13 cellular contexts compared by ENCODE assay signal in the genomic region with DNA sequence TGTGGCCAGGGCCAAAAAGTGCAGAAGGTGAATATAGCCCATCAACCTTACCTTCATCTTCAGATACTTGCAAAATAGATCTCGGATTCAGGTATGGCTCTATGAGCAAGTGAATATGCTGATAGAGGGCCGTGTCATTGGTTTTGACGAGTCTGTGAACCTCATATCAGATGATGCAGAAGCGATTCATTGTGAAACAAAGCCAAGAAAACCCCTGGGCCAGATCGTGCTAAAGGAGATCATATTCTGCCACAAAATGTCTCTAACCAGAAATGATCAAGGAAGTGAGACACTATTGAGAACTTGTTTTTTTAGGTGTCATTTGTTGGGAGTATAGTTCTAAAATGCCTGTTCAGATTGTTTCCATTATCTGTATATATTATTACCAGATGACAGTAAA. TPM values are rescaled to one million over a fixed set of nuclear protein-coding genes. Genes with fewer than 3 reads are reported as not detected.
A peak's percentile ranks its signal among the peaks of the same experiment; 100 is the strongest.
DNase-seq lines count a peak whose midpoint lies in the region; ATAC-seq and TF ChIP-seq lines count a peak whose summit lies in the region.
"Had no signal": no experiment of that assay in that cellular context is flagged by ENCODE, and none has a peak within 500 bp of the region (broad histone marks: within the 10 kb centered on the region; RNA-seq: fewer than 3 reads in every experiment).

No MANE protein-coding gene starts in this region.

- in situ Hi-C loops in gastrocnemius medialis (cut with MboI; ENCODE audit: low sequenced_read_pairs in 4 of 4): no loop called here

- no peaks in the 10 kb centered on the region for H3K36me3 ChIP-seq in gastrocnemius medialis
- H3K36me3 ChIP-seq: BE2C had no signal

- no peak for TF ChIP-seq CTCF in gastrocnemius medialis (IDR thresholded peaks at IDR 0.05 in 4 of 5, conservative IDR thresholded peaks at IDR 0.05 in 1 of 5)

- peak; percentile 90 for ATAC-seq in HG02571 (IDR thresholded peaks at IDR 0.05; ENCODE audit: unreplicated experiment)
- peak; percentile 86 for ATAC-seq in HG03457 (IDR thresholded peaks at IDR 0.05; ENCODE audit: unreplicated experiment)
- ATAC-seq in stimulated activated naive CD8-positive, alpha-beta T cell treated with anti-CD3 and anti-CD28 coated beads, Interleukin-15, Interleukin-2, amounts not matched to agents 100 U/mL and 50 U/mL, for 24 hours: peak; percentile 84
- no peak for ATAC-seq in gastrocnemius medialis

- no peak overlapping the region for H3K27ac ChIP-seq in gastrocnemius medialis
- H3K27ac ChIP-seq: cardiac muscle cell, VCaP had no signal

- no peak for TF ChIP-seq POLR2A in gastrocnemius medialis (IDR thresholded peaks at IDR 0.05)

- H3K4me1 ChIP-seq in gastrocnemius medialis: no peaks in the 10 kb centered on the region
- H3K4me1 ChIP-seq: BE2C had no signal

- no peaks in the 10 kb centered on the region for H3K27me3 ChIP-seq in gastrocnemius medialis
- H3K27me3 ChIP-seq: BE2C, cardiac muscle cell had no signal

- H3K4me3 ChIP-seq in gastrocnemius medialis: no peak overlapping the region
- H3K4me3 ChIP-seq: cardiac muscle cell, smooth muscle cell had no signal

- DNase-seq in stimulated activated CD4-positive, alpha-beta T cell treated with anti-CD3 and anti-CD28 coated beads, Interleukin-12 subunit alpha, Interleukin-12 subunit beta, amount 100 ng/mL, for 48 hours (ENCODE audit: low read depth in 2 of 3, low spot score in 1 of 3): peak; percentile 19 to 33 (median 33)
- DNase-seq in stimulated activated CD4-positive, alpha-beta T cell treated with anti-CD3 and anti-CD28 coated beads, Interleukin-12 subunit alpha, Interleukin-12 subunit beta, amount 100 ng/mL, for 4 hours: no peak
- peak; percentile 15 for DNase-seq in stimulated activated naive CD8-positive, alpha-beta T cell treated with anti-CD3 and anti-CD28 coated beads, Interleukin-15, Interleukin-2, amounts not matched to agents 100 U/mL and 50 U/mL, for 24 hours
- DNase-seq in gastrocnemius medialis (no peak), UCSD-AML1 (lab: John Stamatoyannopoulos, UW; ENCODE audit: unreplicated experiment) (no peak), DMS79 treated with DMSO at 0.1 percent for 48 hours (lab: John Stamatoyannopoulos, UW) (no peak)
- DNase-seq: BE2C; NK-92 treated with Interleukin-12 subunit alpha and Interleukin-12 subunit beta, amount 100 ng/mL, for 24 hours had no signal

- intact Hi-C loops in gastrocnemius medialis (cut with DNase I; ENCODE audit: low total_unique reads): no loop called here

- H3K9me3 ChIP-seq in gastrocnemius medialis: no peaks in the 10 kb centered on the region
- H3K9me3 ChIP-seq: BE2C had no signal

RNA-seq across cellular contexts. Expression of gene PDK3, which starts 48.3 kb away (rescaled TPM):
- 1 to 10 TPM; 1.8 to 4.5 (median 2.7) TPM for total RNA-seq in gastrocnemius medialis

Comparison
In these comparisons a context has a peak if more than half of its experiments do, and no peak if none do; other contexts are left out.
1. DNase-seq: peak in stimulated activated CD4-positive, alpha-beta T cell treated with anti-CD3 and anti-CD28 coated beads, Interleukin-12 subunit alpha, Interleukin-12 subunit beta, amount 100 ng/mL, for 48 hours (3 of 3) and stimulated activated naive CD8-positive, alpha-beta T cell treated with anti-CD3 and anti-CD28 coated beads, Interleukin-15, Interleukin-2, amounts not matched to agents 100 U/mL and 50 U/mL, for 24 hours (single experiment); none in stimulated activated CD4-positive, alpha-beta T cell treated with anti-CD3 and anti-CD28 coated beads, Interleukin-12 subunit alpha, Interleukin-12 subunit beta, amount 100 ng/mL, for 4 hours (single experiment), gastrocnemius medialis (0 of 2), UCSD-AML1 (single experiment) and DMS79 treated with DMSO at 0.1 percent for 48 hours (single experiment).
2. ATAC-seq: peak in HG02571 (single experiment), HG03457 (single experiment) and stimulated activated naive CD8-positive, alpha-beta T cell treated with anti-CD3 and anti-CD28 coated beads, Interleukin-15, Interleukin-2, amounts not matched to agents 100 U/mL and 50 U/mL, for 24 hours (single experiment); none in gastrocnemius medialis (0 of 2).